ENCODE assay signal across 2 cellular contexts in genomic region chrX:154365997-154366665, GRCh38.
TF ChIP-seq lines count a peak whose summit lies in the region.

No MANE protein-coding gene starts in this region.

TF ChIP-seq in HEK293, 187 proteins besides CTCF, POLR2A, EP300 and RAD21:
- TF ChIP-seq ZIC2 (tag by site-specific recombination; IDR thresholded peaks at IDR 0.05) (peak; percentile 10), ZNF24 (tag by site-specific recombination; IDR thresholded peaks at IDR 0.05) (no peak)

TF ChIP-seq in endothelial cell of umbilical vein, 7 proteins besides CTCF, POLR2A, EP300 and RAD21:
- no peak for TF ChIP-seq MYC (IDR thresholded peaks at IDR 0.05; ENCODE audit: low read depth, low read length)
- TF ChIP-seq POLR2AphosphoS5 (IDR thresholded peaks at IDR 0.05; ENCODE audit: insufficient read depth, low read depth, low read length), result peak; percentile 35
